In genomic region chr10:50281967-50282522, GRCh38 we compare ENCODE assay signal across 32 cellular contexts.
"Had no signal": no experiment of that assay in that cellular context is flagged by ENCODE, and none has a peak within 500 bp of the region (broad histone marks: within the 10 kb centered on the region; RNA-seq: fewer than 3 reads in every experiment).

No MANE protein-coding gene starts in this region.

- ATAC-seq: activated CD8-positive, alpha-beta T cell treated with anti-CD3 and anti-CD28 coated beads for 36 hours; activated naive CD4-positive, alpha-beta T cell treated with anti-CD3 and anti-CD28 coated beads, Interleukin-2, amount 50 U/mL, for 72 hours; activated T-cell treated with anti-CD3 and anti-CD28 coated beads, Interleukin-2, amount 50 U/mL, for 4 hours; activated T-cell treated with anti-CD3 and anti-CD28 coated beads, Interleukin-2, amount 50 U/mL, for 72 hours; activated T-helper 17 cell treated with anti-CD3 and anti-CD28 coated beads, Interleukin-2, amount 50 U/mL, for 72 hours; body of pancreas had no signal

- H3K36me3 ChIP-seq: adrenal gland, brain microvascular endothelial cell, breast epithelium had no signal

- H3K27ac ChIP-seq: adrenal gland, body of pancreas, brain microvascular endothelial cell, breast epithelium, VCaP had no signal

- H3K9me3 ChIP-seq: adrenal gland, body of pancreas, breast epithelium had no signal

- H3K4me3 ChIP-seq: adrenal gland, body of pancreas, breast epithelium had no signal

- H3K27me3 ChIP-seq: adrenal gland, body of pancreas, breast epithelium had no signal

- DNase-seq: activated B cell treated with CpG ODN at 0.5 μM for 24 hours; activated CD4-positive, alpha-beta memory T cell treated with anti-CD3 and anti-CD28 coated beads for 36 hours; activated CD4-positive, alpha-beta T cell treated with anti-CD3 and anti-CD28 coated beads for 4 hours; activated CD4-positive, alpha-beta T cell treated with anti-CD3 and anti-CD28 coated beads, Interleukin-2, amount 10 ng/mL, durations not matched to agents 24 days and 14 days; activated CD4-positive, alpha-beta T cell treated with anti-CD3 and anti-CD28 coated beads, Interleukin-2, amount 50 U/mL, for 1 hour; activated CD4-positive, alpha-beta T cell treated with anti-CD3 and anti-CD28 coated beads, Interleukin-2, amount 50 U/mL, for 4 hours; activated CD4-positive, CD25-positive, alpha-beta regulatory T cell treated with anti-CD3 and anti-CD28 coated beads, Interleukin-2, amount 50 U/mL, for 72 hours; activated CD8-positive, alpha-beta memory T cell treated with anti-CD3 and anti-CD28 coated beads, Interleukin-2, amount 50 U/mL, for 4 hours; activated CD8-positive, alpha-beta T cell treated with anti-CD3 and anti-CD28 coated beads for 36 hours; activated effector memory CD4-positive, alpha-beta T cell treated with anti-CD3 and anti-CD28 coated beads, Interleukin-2, amount 50 U/mL, for 16 hours; activated gamma-delta T cell treated with Interleukin-2 at 50 U/mL for 16 hours; activated naive CD4-positive, alpha-beta T cell; activated naive CD4-positive, alpha-beta T cell treated with anti-CD3 and anti-CD28 coated beads for 36 hours; activated naive CD4-positive, alpha-beta T cell treated with anti-CD3 and anti-CD28 coated beads, Interleukin-2, amount 50 U/mL, for 16 hours; activated naive CD8-positive, alpha-beta T cell treated with anti-CD3 and anti-CD28 coated beads for 36 hours; activated T-cell treated with anti-CD3 and anti-CD28 coated beads for 4 hours; activated T-cell treated with anti-CD3 and anti-CD28 coated beads, Interleukin-2, amount 50 U/mL, for 1 hour; activated T-cell treated with anti-CD3 and anti-CD28 coated beads, Interleukin-2, amount 50 U/mL, for 4 hours; activated T-cell treated with anti-CD3 and anti-CD28 coated beads, Interleukin-2, amount 50 U/mL, for 72 hours; adrenal gland; amniotic stem cell; aorta; body of pancreas; brain microvascular endothelial cell; central memory CD4-positive, alpha-beta T cell; T-helper 1 cell; T-helper 2 cell; T-helper 9 cell had no signal

- H3K4me1 ChIP-seq: body of pancreas, breast epithelium had no signal
